In the genomic region with DNA sequence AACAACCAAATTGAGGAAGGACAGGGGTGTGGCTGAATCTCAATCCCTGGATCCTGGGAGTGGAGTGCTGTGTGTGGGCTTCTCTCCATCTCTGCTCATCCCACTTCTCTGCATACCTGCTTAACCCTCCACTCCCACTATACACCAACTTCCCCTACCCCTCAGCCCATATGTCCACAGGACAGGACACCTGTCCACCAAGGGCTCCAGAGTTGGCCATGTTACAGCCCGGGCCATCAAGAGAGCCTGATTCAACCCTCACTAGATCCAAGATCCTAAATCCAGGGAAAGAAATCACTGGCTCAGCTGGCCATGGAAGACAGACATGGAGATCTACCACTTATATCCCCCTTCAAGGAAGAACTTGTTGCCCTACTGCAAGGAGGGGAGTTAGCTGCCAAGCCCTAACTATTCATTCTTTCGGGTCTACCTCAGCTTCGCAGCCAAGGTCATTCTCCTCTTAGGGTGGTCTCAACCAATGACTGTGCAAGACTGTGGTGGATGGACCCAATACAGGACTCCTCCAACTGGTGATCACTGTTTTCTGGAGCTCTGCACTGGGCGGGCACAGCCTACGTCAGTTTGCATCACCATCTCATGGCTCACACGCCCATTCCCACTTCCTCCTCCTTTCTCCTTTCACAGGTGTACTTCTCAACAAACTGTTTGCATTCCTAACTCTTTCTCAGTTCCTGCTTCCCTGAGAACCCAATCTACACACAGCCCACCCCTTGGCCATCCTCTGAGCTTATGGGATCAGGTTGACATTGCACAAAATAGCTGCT, we compare ENCODE assay signal across 29 cellular contexts.
"Had no signal": no experiment of that assay in that cellular context is flagged by ENCODE, and none has a peak within 500 bp of the region (broad histone marks: within the 10 kb centered on the region; RNA-seq: fewer than 3 reads in every experiment).

No MANE protein-coding gene starts in this region.

- H3K27me3 Mint-ChIP-seq: activated CD4-positive, alpha-beta T cell treated with anti-CD3 and anti-CD28 coated beads for 36 hours had no signal

- H3K27me3 ChIP-seq: breast epithelium, thyroid gland, upper lobe of left lung, vagina had no signal

- DNase-seq: activated CD4-positive, alpha-beta T cell treated with anti-CD3 and anti-CD28 coated beads for 36 hours; activated CD4-positive, alpha-beta T cell treated with anti-CD3 and anti-CD28 coated beads, Interleukin-2, amount 50 U/mL, for 4 hours; activated CD4-positive, CD25-positive, alpha-beta regulatory T cell; activated naive CD4-positive, alpha-beta T cell; activated T-cell treated with anti-CD3 and anti-CD28 coated beads, Interleukin-2, amount 50 U/mL, for 72 hours; endodermal cell; gastrocnemius medialis; glutamatergic neuron; left lung; lower lobe of right lung; mesendoderm; psoas muscle; sigmoid colon; small intestine; stimulated activated CD4-positive, alpha-beta T cell treated with anti-CD3 and anti-CD28 coated beads, Interleukin-4, amount 100 ng/mL, for 4 hours; stimulated activated CD8-positive, alpha-beta memory T cell treated with anti-CD3 and anti-CD28 coated beads, Interleukin-4, amount 100 ng/mL, for 48 hours; stomach; T-helper 1 cell; thyroid gland; upper lobe of left lung had no signal

- ATAC-seq: activated CD4-positive, alpha-beta T cell treated with anti-CD3 and anti-CD28 coated beads for 36 hours; activated naive CD4-positive, alpha-beta T cell treated with anti-CD3 and anti-CD28 coated beads, Interleukin-2, amount 50 U/mL, for 72 hours; activated T-cell treated with anti-CD3 and anti-CD28 coated beads, Interleukin-2, amount 50 U/mL, for 72 hours; gastrocnemius medialis; left lung; lower lobe of right lung; psoas muscle; stimulated activated memory B cell treated with anti-CD40 and anti-IgM and Interleukin-4, amounts not matched to agents 10 μg/mL and 1 μg/mL and 100 μg/mL, for 72 hours had no signal

- H3K36me3 Mint-ChIP-seq: activated naive CD4-positive, alpha-beta T cell treated with anti-CD3 and anti-CD28 coated beads, Interleukin-2, amount 50 U/mL, for 72 hours; stimulated activated memory B cell treated with anti-CD40 and anti-IgM and Interleukin-4, amounts not matched to agents 10 μg/mL and 1 μg/mL and 100 μg/mL, for 72 hours had no signal

- H3K36me3 ChIP-seq: breast epithelium, gastrocnemius medialis, left lung, lower lobe of right lung, neutrophil, sigmoid colon, stomach, thyroid gland, upper lobe of left lung, vagina had no signal

- H3K9me3 ChIP-seq: breast epithelium, gastrocnemius medialis, left lung, lower lobe of right lung, neutrophil, psoas muscle, sigmoid colon, thyroid gland, upper lobe of left lung, vagina had no signal

- H3K27ac ChIP-seq: breast epithelium, gastrocnemius medialis, left lung, lower lobe of right lung, neutrophil, parathyroid adenoma, psoas muscle, sigmoid colon, stomach, thyroid gland, upper lobe of left lung, vagina had no signal

- H3K9me3 Mint-ChIP-seq: activated naive CD4-positive, alpha-beta T cell treated with anti-CD3 and anti-CD28 coated beads, Interleukin-2, amount 50 U/mL, for 72 hours; activated T-cell treated with anti-CD3 and anti-CD28 coated beads, Interleukin-2, amount 50 U/mL, for 72 hours; central memory CD8-positive, alpha-beta T cell; dendritic cell treated with granulocyte-macrophage colony-stimulating factor and Interleukin-4, amounts not matched to agents 40 ng/mL and 50 ng/mL, for 4 days; endodermal cell; nephron; stimulated activated memory B cell treated with anti-CD40 and anti-IgM and Interleukin-4, amounts not matched to agents 10 μg/mL and 1 μg/mL and 100 μg/mL, for 72 hours had no signal

- H3K4me3 ChIP-seq: breast epithelium, gastrocnemius medialis, left lung, lower lobe of right lung, psoas muscle, sigmoid colon, stomach, thyroid gland, upper lobe of left lung, vagina had no signal

- H3K4me1 ChIP-seq: breast epithelium, gastrocnemius medialis, left lung, lower lobe of right lung, parathyroid adenoma, psoas muscle, sigmoid colon, stomach, thyroid gland, upper lobe of left lung, vagina had no signal

- H3K4me1 Mint-ChIP-seq: endodermal cell had no signal

- H3K4me3 Mint-ChIP-seq: activated CD4-positive, alpha-beta T cell treated with anti-CD3 and anti-CD28 coated beads for 36 hours; activated T-cell treated with anti-CD3 and anti-CD28 coated beads, Interleukin-2, amount 50 U/mL, for 72 hours; central memory CD8-positive, alpha-beta T cell; dendritic cell treated with granulocyte-macrophage colony-stimulating factor and Interleukin-4, amounts not matched to agents 40 ng/mL and 50 ng/mL, for 4 days; endodermal cell; nephron; stimulated activated memory B cell treated with anti-CD40 and anti-IgM and Interleukin-4, amounts not matched to agents 10 μg/mL and 1 μg/mL and 100 μg/mL, for 72 hours had no signal

- H3K27ac Mint-ChIP-seq: activated CD4-positive, alpha-beta T cell treated with anti-CD3 and anti-CD28 coated beads for 36 hours; activated naive CD4-positive, alpha-beta T cell treated with anti-CD3 and anti-CD28 coated beads, Interleukin-2, amount 50 U/mL, for 72 hours; activated T-cell treated with anti-CD3 and anti-CD28 coated beads, Interleukin-2, amount 50 U/mL, for 72 hours; dendritic cell treated with granulocyte-macrophage colony-stimulating factor and Interleukin-4, amounts not matched to agents 40 ng/mL and 50 ng/mL, for 4 days; endodermal cell; nephron; stimulated activated memory B cell treated with anti-CD40 and anti-IgM and Interleukin-4, amounts not matched to agents 10 μg/mL and 1 μg/mL and 100 μg/mL, for 72 hours had no signal
